Comparison of ENCODE assay signal across 10 cellular contexts in genomic region chr14:69079188-69079742, GRCh38.
DNase-seq lines count a peak whose midpoint lies in the region; ATAC-seq and TF ChIP-seq lines count a peak whose summit lies in the region.
"Had no signal": no experiment of that assay in that cellular context is flagged by ENCODE, and none has a peak within 500 bp of the region (broad histone marks: within the 10 kb centered on the region; RNA-seq: fewer than 3 reads in every experiment).

No MANE protein-coding gene starts in this region.

- no peak for TF ChIP-seq EP300 in esophagus muscularis mucosa (IDR thresholded peaks at IDR 0.05)

- H3K9me2 ChIP-seq in PC-3 (replicated peaks; ENCODE audit: low read length): no peaks in the 10 kb centered on the region

- peak overlapping the region; percentile 11; the same call in 1 of the 2 replicates for H2AFZ ChIP-seq in PC-3 (ENCODE audit: low read length)

- TF ChIP-seq CTCF in PC-3 (conservative IDR thresholded peaks at IDR 0.05; ENCODE audit: low read depth, low read length) (no peak), esophagus muscularis mucosa (IDR thresholded peaks at IDR 0.05) (no peak)

- H3K79me2 ChIP-seq in PC-3 (ENCODE audit: low read length): peaks cover 11% of the 10 kb centered on the region; the same call in 1 of the 2 replicates

- H3K27ac ChIP-seq in PC-3 (ENCODE audit: low read length) (peak overlapping the region; percentile 94), esophagus muscularis mucosa (replicated peaks in 1 of 4) (peak overlapping the region; percentile 81 to 90 (median 85))

- peak overlapping the region; percentile 72 for H3K9ac ChIP-seq in PC-3 (ENCODE audit: low read length)

- 44% methylated on average over 4 of the region's 4 CpGs for WGBS in esophagus muscularis mucosa

- H3K4me3 ChIP-seq in PC-3 (ENCODE audit: low read length) (peak overlapping the region; percentile 50), esophagus muscularis mucosa (no peak overlapping the region)

- CTCF ChIA-PET in PC-3 (lab: Charles Lee): interaction anchor here (0.5 to 1.4 kb wide), 4 partner anchors 11 to 77 kb away, joined by 3 to 5 read pairs (median 4); no protein-coding TSS in a partner anchor

- peak overlapping the region; percentile 76 for H3K4me2 ChIP-seq in PC-3 (ENCODE audit: low read length)

- POLR2A ChIA-PET in PC-3 (lab: Charles Lee; ENCODE audit: unreplicated experiment): interaction anchor here (0.5 to 1.1 kb wide), 4 partner anchors 67 to 102 kb away, joined by 3 to 9 read pairs (median 6); partner anchors contain the start of gene ACTN1

- peaks cover 25% of the 10 kb centered on the region for H3F3A ChIP-seq in PC-3 (ENCODE audit: low read length, unreplicated experiment)

- H3K36me3 ChIP-seq in PC-3 (ENCODE audit: low read depth, low read length) (peaks cover 3% of the 10 kb centered on the region; the same call in 1 of the 2 replicates), esophagus muscularis mucosa (peaks cover 4 to 41% (median 20%) of the 10 kb centered on the region in 4 donors)

- no peaks in the 10 kb centered on the region for H4K20me1 ChIP-seq in PC-3 (ENCODE audit: low read length)

- peak; percentile 63 for DNase-seq in AG20443 (ENCODE audit: low spot score)
- DNase-seq in PC-3: peak; percentile 95
- no peak for DNase-seq in esophagus muscularis mucosa (ENCODE audit: extremely low spot score)
- peak; percentile 74 for DNase-seq in myocyte (ENCODE audit: low read depth)
- no peak for DNase-seq in NCI-H510A treated with DMSO at 0.1 percent for 48 hours (lab: John Stamatoyannopoulos, UW)
- DNase-seq in NCI-H2227 (lab: John Stamatoyannopoulos, UW; ENCODE audit: unreplicated experiment): no peak
- no peak for DNase-seq in T-helper 1 cell
- DNase-seq: activated CD4-positive, alpha-beta T cell treated with anti-CD3 and anti-CD28 coated beads, Interleukin-2, amount 50 U/mL, for 1 hour; NCI-H2081 had no signal

- ATAC-seq in PC-3 (peak; percentile 80), HG02885 (IDR thresholded peaks at IDR 0.05; ENCODE audit: poor library complexity, unreplicated experiment) (no peak)

- H3K4me1 ChIP-seq in PC-3 (ENCODE audit: insufficient read depth, low read length): peaks cover 52% of the 10 kb centered on the region
- peaks cover 24 to 34% (median 32%) of the 10 kb centered on the region in 4 donors for H3K4me1 ChIP-seq in esophagus muscularis mucosa

- H3K9me3 ChIP-seq in PC-3 (ENCODE audit: low read length) (no peaks in the 10 kb centered on the region), esophagus muscularis mucosa (no peaks in the 10 kb centered on the region)

- intact Hi-C loops in PC-3 (cut with micrococcal nuclease) (loop anchor here (1.0 to 2.0 kb wide), 4 partner anchors 15 to 128 kb away; partner anchors contain the start of gene ACTN1), esophagus muscularis mucosa (cut with DNase I) (no loop called here)

- no peak for TF ChIP-seq POLR2A in esophagus muscularis mucosa (IDR thresholded peaks at IDR 0.05; ENCODE audit: low read depth)

- BruUV-seq in PC-3 (replicated peaks; lab: Mats Ljungman, UMichigan): no TSS peak

- H3K27me3 ChIP-seq in PC-3 (ENCODE audit: low read length) (no peaks in the 10 kb centered on the region), esophagus muscularis mucosa (no peaks in the 10 kb centered on the region)

Comparison
In these comparisons a context has a peak if more than half of its experiments do, and no peak if none do; other contexts are left out.
1. DNase-seq: peak in AG20443 (single experiment), PC-3 (single experiment) and myocyte (single experiment); none in esophagus muscularis mucosa (single experiment), NCI-H510A treated with DMSO at 0.1 percent for 48 hours (single experiment), NCI-H2227 (single experiment) and T-helper 1 cell (0 of 5).